1 cellular context compared by ENCODE assay signal in the genomic region with DNA sequence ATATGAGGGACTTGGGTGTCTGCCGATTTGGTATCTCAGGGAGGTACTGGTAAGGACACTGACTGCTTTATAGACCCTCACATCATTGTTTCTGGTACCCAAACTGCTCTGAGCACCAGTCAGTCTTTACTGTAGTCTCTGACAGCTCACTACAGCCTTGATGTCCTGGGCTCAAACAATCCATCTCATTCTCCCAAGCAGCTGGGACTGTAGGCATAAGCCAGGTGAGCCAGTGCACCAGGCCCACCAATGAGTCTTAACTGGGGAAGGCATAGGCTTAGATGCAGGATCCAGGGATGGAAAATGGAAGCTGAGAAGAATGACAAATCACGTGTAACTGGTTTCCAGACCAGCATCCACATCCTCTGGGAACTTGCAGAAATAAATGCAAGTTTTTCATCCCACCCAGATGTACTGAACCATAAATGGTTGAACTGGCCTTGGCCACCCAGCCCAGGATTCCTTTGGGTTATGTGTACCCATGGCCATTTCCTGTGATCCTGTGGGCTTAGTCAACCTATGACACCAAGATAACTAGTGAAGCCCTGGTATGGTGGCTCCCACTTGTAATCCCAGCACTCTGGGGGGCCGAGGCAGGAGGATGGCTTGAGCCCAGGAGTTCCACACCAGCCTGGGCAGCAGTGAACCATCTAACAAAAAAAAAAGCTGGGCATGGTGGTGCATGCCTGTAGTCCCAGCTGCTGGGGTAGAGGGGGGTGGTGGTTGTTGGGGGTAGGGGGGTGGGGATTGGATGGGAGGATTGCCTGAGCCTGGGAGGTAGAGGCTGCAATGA.
TF ChIP-seq lines count a peak whose summit lies in the region.

No MANE protein-coding gene starts in this region.

TF ChIP-seq in HepG2, 621 proteins besides CTCF, POLR2A, EP300 and RAD21 (continued from another document and continues in another):
- TF ChIP-seq, protein P1, sequence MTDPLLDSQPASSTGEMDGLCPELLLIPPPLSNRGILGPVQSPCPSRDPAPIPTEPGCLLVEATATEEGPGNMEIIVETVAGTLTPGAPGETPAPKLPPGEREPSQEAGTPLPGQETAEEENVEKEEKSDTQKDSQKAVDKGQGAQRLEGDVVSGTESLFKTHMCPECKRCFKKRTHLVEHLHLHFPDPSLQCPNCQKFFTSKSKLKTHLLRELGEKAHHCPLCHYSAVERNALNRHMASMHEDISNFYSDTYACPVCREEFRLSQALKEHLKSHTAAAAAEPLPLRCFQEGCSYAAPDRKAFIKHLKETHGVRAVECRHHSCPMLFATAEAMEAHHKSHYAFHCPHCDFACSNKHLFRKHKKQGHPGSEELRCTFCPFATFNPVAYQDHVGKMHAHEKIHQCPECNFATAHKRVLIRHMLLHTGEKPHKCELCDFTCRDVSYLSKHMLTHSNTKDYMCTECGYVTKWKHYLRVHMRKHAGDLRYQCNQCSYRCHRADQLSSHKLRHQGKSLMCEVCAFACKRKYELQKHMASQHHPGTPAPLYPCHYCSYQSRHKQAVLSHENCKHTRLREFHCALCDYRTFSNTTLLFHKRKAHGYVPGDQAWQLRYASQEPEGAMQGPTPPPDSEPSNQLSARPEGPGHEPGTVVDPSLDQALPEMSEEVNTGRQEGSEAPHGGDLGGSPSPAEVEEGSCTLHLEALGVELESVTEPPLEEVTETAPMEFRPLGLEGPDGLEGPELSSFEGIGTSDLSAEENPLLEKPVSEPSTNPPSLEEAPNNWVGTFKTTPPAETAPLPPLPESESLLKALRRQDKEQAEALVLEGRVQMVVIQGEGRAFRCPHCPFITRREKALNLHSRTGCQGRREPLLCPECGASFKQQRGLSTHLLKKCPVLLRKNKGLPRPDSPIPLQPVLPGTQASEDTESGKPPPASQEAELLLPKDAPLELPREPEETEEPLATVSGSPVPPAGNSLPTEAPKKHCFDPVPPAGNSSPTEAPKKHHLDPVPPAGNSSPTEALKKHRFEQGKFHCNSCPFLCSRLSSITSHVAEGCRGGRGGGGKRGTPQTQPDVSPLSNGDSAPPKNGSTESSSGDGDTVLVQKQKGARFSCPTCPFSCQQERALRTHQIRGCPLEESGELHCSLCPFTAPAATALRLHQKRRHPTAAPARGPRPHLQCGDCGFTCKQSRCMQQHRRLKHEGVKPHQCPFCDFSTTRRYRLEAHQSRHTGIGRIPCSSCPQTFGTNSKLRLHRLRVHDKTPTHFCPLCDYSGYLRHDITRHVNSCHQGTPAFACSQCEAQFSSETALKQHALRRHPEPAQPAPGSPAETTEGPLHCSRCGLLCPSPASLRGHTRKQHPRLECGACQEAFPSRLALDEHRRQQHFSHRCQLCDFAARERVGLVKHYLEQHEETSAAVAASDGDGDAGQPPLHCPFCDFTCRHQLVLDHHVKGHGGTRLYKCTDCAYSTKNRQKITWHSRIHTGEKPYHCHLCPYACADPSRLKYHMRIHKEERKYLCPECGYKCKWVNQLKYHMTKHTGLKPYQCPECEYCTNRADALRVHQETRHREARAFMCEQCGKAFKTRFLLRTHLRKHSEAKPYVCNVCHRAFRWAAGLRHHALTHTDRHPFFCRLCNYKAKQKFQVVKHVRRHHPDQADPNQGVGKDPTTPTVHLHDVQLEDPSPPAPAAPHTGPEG (CRISPR knock-in tag; IDR thresholded peaks at IDR 0.05) = no peak
- TF ChIP-seq CBX1 (IDR thresholded peaks at IDR 0.05; ENCODE audit: low read depth) (no peak), SMAD1 (CRISPR knock-in tag; IDR thresholded peaks at IDR 0.05; ENCODE audit: borderline replicate concordance, low read depth) (no peak), NFE2 (CRISPR knock-in tag; IDR thresholded peaks at IDR 0.05) (no peak), ZNF549 (CRISPR knock-in tag; IDR thresholded peaks at IDR 0.05) (no peak), HMG20A (CRISPR knock-in tag; IDR thresholded peaks at IDR 0.05; ENCODE audit: borderline replicate concordance) (no peak), RBFOX2 (IDR thresholded peaks at IDR 0.05; ENCODE audit: low read depth, low read length) (peak; percentile 55), PCBP1 (IDR thresholded peaks at IDR 0.05; ENCODE audit: borderline replicate concordance, low read depth, low read length) (no peak), NFIC (IDR thresholded peaks at IDR 0.05; ENCODE audit: low read length) (peak; percentile 53; the same call in 1 of the 2 replicates), RNF2 (conservative IDR thresholded peaks at IDR 0.05; ENCODE audit: low read depth) (no peak), SP2 (CRISPR knock-in tag; IDR thresholded peaks at IDR 0.05) (no peak), ZMYM4 (CRISPR knock-in tag; IDR thresholded peaks at IDR 0.05) (0 out of 2 replicates have a peak, but pooled peaks have one; percentile 27), ZNF768 (CRISPR knock-in tag; IDR thresholded peaks at IDR 0.05) (no peak), ZNF543 (CRISPR knock-in tag; IDR thresholded peaks at IDR 0.05) (no peak), PTBP1 (IDR thresholded peaks at IDR 0.05; ENCODE audit: low read depth, low read length, poor library complexity, severe bottlenecking) (no peak), ZNF207 (IDR thresholded peaks at IDR 0.05; ENCODE audit: borderline replicate concordance) (no peak), TBP (CRISPR knock-in tag; IDR thresholded peaks at IDR 0.05) (no peak), ZIK1 (CRISPR knock-in tag; IDR thresholded peaks at IDR 0.05; ENCODE audit: borderline replicate concordance, low read depth) (no peak)
- TF ChIP-seq, protein P2, sequence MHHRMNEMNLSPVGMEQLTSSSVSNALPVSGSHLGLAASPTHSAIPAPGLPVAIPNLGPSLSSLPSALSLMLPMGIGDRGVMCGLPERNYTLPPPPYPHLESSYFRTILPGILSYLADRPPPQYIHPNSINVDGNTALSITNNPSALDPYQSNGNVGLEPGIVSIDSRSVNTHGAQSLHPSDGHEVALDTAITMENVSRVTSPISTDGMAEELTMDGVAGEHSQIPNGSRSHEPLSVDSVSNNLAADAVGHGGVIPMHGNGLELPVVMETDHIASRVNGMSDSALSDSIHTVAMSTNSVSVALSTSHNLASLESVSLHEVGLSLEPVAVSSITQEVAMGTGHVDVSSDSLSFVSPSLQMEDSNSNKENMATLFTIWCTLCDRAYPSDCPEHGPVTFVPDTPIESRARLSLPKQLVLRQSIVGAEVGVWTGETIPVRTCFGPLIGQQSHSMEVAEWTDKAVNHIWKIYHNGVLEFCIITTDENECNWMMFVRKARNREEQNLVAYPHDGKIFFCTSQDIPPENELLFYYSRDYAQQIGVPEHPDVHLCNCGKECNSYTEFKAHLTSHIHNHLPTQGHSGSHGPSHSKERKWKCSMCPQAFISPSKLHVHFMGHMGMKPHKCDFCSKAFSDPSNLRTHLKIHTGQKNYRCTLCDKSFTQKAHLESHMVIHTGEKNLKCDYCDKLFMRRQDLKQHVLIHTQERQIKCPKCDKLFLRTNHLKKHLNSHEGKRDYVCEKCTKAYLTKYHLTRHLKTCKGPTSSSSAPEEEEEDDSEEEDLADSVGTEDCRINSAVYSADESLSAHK (CRISPR knock-in tag; IDR thresholded peaks at IDR 0.05; ENCODE audit: borderline replicate concordance) = no peak
- TF ChIP-seq, protein P3, sequence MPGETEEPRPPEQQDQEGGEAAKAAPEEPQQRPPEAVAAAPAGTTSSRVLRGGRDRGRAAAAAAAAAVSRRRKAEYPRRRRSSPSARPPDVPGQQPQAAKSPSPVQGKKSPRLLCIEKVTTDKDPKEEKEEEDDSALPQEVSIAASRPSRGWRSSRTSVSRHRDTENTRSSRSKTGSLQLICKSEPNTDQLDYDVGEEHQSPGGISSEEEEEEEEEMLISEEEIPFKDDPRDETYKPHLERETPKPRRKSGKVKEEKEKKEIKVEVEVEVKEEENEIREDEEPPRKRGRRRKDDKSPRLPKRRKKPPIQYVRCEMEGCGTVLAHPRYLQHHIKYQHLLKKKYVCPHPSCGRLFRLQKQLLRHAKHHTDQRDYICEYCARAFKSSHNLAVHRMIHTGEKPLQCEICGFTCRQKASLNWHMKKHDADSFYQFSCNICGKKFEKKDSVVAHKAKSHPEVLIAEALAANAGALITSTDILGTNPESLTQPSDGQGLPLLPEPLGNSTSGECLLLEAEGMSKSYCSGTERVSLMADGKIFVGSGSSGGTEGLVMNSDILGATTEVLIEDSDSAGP (CRISPR knock-in tag; IDR thresholded peaks at IDR 0.05; ENCODE audit: borderline replicate concordance) = no peak; the same call in 1 of the 2 replicates
- TF ChIP-seq, protein P4, sequence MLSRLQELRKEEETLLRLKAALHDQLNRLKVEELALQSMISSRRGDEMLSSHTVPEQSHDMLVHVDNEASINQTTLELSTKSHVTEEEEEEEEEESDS (CRISPR knock-in tag; IDR thresholded peaks at IDR 0.05; ENCODE audit: borderline replicate concordance) = no peak
- TF ChIP-seq, protein P5, sequence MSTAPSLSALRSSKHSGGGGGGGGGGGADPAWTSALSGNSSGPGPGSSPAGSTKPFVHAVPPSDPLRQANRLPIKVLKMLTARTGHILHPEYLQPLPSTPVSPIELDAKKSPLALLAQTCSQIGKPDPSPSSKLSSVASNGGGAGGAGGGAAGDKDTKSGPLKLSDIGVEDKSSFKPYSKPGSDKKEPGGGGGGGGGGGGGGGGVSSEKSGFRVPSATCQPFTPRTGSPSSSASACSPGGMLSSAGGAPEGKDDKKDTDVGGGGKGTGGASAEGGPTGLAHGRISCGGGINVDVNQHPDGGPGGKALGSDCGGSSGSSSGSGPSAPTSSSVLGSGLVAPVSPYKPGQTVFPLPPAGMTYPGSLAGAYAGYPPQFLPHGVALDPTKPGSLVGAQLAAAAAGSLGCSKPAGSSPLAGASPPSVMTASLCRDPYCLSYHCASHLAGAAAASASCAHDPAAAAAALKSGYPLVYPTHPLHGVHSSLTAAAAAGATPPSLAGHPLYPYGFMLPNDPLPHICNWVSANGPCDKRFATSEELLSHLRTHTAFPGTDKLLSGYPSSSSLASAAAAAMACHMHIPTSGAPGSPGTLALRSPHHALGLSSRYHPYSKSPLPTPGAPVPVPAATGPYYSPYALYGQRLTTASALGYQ (CRISPR knock-in tag; IDR thresholded peaks at IDR 0.05) = 0 out of 2 replicates have a peak, but pooled peaks have one; percentile 13
- TF ChIP-seq, protein P6, sequence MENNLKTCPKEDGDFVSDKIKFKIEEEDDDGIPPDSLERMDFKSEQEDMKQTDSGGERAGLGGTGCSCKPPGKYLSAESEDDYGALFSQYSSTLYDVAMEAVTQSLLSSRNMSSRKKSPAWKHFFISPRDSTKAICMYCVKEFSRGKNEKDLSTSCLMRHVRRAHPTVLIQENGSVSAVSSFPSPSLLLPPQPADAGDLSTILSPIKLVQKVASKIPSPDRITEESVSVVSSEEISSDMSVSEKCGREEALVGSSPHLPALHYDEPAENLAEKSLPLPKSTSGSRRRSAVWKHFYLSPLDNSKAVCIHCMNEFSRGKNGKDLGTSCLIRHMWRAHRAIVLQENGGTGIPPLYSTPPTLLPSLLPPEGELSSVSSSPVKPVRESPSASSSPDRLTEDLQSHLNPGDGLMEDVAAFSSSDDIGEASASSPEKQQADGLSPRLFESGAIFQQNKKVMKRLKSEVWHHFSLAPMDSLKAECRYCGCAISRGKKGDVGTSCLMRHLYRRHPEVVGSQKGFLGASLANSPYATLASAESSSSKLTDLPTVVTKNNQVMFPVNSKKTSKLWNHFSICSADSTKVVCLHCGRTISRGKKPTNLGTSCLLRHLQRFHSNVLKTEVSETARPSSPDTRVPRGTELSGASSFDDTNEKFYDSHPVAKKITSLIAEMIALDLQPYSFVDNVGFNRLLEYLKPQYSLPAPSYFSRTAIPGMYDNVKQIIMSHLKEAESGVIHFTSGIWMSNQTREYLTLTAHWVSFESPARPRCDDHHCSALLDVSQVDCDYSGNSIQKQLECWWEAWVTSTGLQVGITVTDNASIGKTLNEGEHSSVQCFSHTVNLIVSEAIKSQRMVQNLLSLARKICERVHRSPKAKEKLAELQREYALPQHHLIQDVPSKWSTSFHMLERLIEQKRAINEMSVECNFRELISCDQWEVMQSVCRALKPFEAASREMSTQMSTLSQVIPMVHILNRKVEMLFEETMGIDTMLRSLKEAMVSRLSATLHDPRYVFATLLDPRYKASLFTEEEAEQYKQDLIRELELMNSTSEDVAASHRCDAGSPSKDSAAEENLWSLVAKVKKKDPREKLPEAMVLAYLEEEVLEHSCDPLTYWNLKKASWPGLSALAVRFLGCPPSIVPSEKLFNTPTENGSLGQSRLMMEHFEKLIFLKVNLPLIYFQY (CRISPR knock-in tag; IDR thresholded peaks at IDR 0.05; ENCODE audit: borderline replicate concordance) = no peak
- TF ChIP-seq, protein P7, sequence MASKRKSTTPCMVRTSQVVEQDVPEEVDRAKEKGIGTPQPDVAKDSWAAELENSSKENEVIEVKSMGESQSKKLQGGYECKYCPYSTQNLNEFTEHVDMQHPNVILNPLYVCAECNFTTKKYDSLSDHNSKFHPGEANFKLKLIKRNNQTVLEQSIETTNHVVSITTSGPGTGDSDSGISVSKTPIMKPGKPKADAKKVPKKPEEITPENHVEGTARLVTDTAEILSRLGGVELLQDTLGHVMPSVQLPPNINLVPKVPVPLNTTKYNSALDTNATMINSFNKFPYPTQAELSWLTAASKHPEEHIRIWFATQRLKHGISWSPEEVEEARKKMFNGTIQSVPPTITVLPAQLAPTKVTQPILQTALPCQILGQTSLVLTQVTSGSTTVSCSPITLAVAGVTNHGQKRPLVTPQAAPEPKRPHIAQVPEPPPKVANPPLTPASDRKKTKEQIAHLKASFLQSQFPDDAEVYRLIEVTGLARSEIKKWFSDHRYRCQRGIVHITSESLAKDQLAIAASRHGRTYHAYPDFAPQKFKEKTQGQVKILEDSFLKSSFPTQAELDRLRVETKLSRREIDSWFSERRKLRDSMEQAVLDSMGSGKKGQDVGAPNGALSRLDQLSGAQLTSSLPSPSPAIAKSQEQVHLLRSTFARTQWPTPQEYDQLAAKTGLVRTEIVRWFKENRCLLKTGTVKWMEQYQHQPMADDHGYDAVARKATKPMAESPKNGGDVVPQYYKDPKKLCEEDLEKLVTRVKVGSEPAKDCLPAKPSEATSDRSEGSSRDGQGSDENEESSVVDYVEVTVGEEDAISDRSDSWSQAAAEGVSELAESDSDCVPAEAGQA (IDR thresholded peaks at IDR 0.05; ENCODE audit: low read depth) = no peak
- TF ChIP-seq, protein P7 (CRISPR knock-in tag; IDR thresholded peaks at IDR 0.05; ENCODE audit: borderline replicate concordance) = no peak
- TF ChIP-seq, protein P8, sequence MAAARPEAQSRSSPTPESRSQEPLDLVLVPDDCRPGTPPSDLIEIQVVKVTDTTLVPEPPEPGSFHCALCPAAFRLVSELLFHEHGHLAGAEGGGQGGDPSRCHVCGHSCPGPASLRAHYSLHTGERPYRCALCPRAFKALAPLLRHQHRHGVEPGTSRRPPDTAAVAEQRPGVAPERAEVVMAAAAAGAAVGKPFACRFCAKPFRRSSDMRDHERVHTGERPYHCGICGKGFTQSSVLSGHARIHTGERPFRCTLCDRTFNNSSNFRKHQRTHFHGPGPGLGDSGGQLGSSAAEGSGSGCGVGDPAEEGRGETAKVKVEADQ (CRISPR knock-in tag; IDR thresholded peaks at IDR 0.05; ENCODE audit: borderline replicate concordance) = no peak
